In genomic region chr6:41734666-41735426, GRCh38 we compare ENCODE assay signal across 8 cellular contexts. TPM values are rescaled to one million over a fixed set of nuclear protein-coding genes. Genes with fewer than 3 reads are reported as not detected.
DNase-seq lines count a peak whose midpoint lies in the region; ATAC-seq and TF ChIP-seq lines count a peak whose summit lies in the region.

No MANE protein-coding gene starts in this region.

- H3F3A ChIP-seq in SK-N-SH (replicated peaks; ENCODE audit: insufficient read depth), result peaks cover 10% of the 10 kb centered on the region

- peak; percentile 39 for ATAC-seq in GM21528 (IDR thresholded peaks at IDR 0.05; ENCODE audit: low FRiP score, unreplicated experiment)
- ATAC-seq in omental fat pad (ENCODE audit: low FRiP score), result peak; percentile 70

- no peaks in the 10 kb centered on the region for H3K9me3 Mint-ChIP-seq in activated naive CD8-positive, alpha-beta T cell treated with anti-CD3 and anti-CD28 coated beads for 36 hours
- peaks cover 5% of the 10 kb centered on the region for H3K9me3 Mint-ChIP-seq in glutamatergic neuron (ENCODE audit: unreplicated experiment)

- H2AFZ ChIP-seq in KMS-11 (ENCODE audit: low read depth) (peak overlapping the region; percentile 56), SK-N-SH (ENCODE audit: low read depth) (no peak overlapping the region; the same call in 1 of the 2 replicates)

- DNase-seq in DMS153 (lab: John Stamatoyannopoulos, UW) (peak; percentile 31), SK-N-SH (peak; percentile 87), glutamatergic neuron (peak; percentile 50), omental fat pad (ENCODE audit: low spot score) (peak; percentile 52)
- peak; percentile 66 for DNase-seq in activated naive CD8-positive, alpha-beta T cell treated with anti-CD3 and anti-CD28 coated beads for 36 hours

- H3K36me3 Mint-ChIP-seq in activated naive CD8-positive, alpha-beta T cell treated with anti-CD3 and anti-CD28 coated beads for 36 hours, result no peaks in the 10 kb centered on the region
- H3K36me3 Mint-ChIP-seq in glutamatergic neuron (ENCODE audit: unreplicated experiment), result no peaks in the 10 kb centered on the region

- H3K79me2 ChIP-seq in KMS-11 (ENCODE audit: insufficient read depth, low read depth), result peaks cover 18% of the 10 kb centered on the region; the same call in 1 of the 2 replicates
- H3K79me2 ChIP-seq in SK-N-SH (ENCODE audit: insufficient read depth), result peaks cover 33% of the 10 kb centered on the region

- no peaks in the 10 kb centered on the region for H3K36me3 ChIP-seq in KMS-11 (ENCODE audit: insufficient read depth)
- no peaks in the 10 kb centered on the region for H3K36me3 ChIP-seq in SK-N-SH (replicated peaks in 1 of 2; ENCODE audit: control insufficient read depth in 1 of 2, insufficient read depth in 2 of 2, low read length in 1 of 2)

- H3K9ac ChIP-seq in KMS-11 (peak overlapping the region; percentile 66), SK-N-SH (peak overlapping the region; percentile 58)

- H3K9me3 ChIP-seq in SK-N-SH, result no peaks in the 10 kb centered on the region

- no peaks in the 10 kb centered on the region for H3K27me3 Mint-ChIP-seq in activated naive CD8-positive, alpha-beta T cell treated with anti-CD3 and anti-CD28 coated beads for 36 hours
- H3K27me3 Mint-ChIP-seq in glutamatergic neuron (ENCODE audit: unreplicated experiment), result peaks cover 3% of the 10 kb centered on the region

- H4K20me1 ChIP-seq in KMS-11 (ENCODE audit: insufficient read depth), result no peaks in the 10 kb centered on the region
- H4K20me1 ChIP-seq in SK-N-SH (ENCODE audit: insufficient read depth), result no peaks in the 10 kb centered on the region

- POLR2A ChIA-PET in SK-N-SH (lab: Yijun Ruan, JAX), result interaction anchor here (0.7 to 3.6 kb wide), 7 partner anchors 19 to 718 kb away, joined by 3 to 23 read pairs (median 6); partner anchors contain the start of gene TOMM6

- TF ChIP-seq CTCF in KMS-11 (conservative IDR thresholded peaks at IDR 0.05; ENCODE audit: low read depth, low read length) (no peak), SK-N-SH (IDR thresholded peaks at IDR 0.05) (no peak), glutamatergic neuron (IDR thresholded peaks at IDR 0.05; ENCODE audit: partially characterized antibody, unreplicated experiment) (no peak), omental fat pad (IDR thresholded peaks at IDR 0.05) (no peak)

- H3K4me2 ChIP-seq in KMS-11 (peak overlapping the region; percentile 42), SK-N-SH (peak overlapping the region; percentile 93; the same call in 1 of the 2 replicates)

- peaks cover 23% of the 10 kb centered on the region for H3K4me1 Mint-ChIP-seq in activated naive CD8-positive, alpha-beta T cell treated with anti-CD3 and anti-CD28 coated beads for 36 hours
- peaks cover 4% of the 10 kb centered on the region for H3K4me1 Mint-ChIP-seq in glutamatergic neuron (ENCODE audit: low read depth, unreplicated experiment)

- no peaks in the 10 kb centered on the region for H3K9me2 ChIP-seq in SK-N-SH

- no peak for TF ChIP-seq RAD21 in SK-N-SH (IDR thresholded peaks at IDR 0.05; ENCODE audit: low read length)

- WGBS in SK-N-SH (ENCODE audit: low lambda C conversion rate), result under 1% methylated on average over 21 of the region's 76 CpGs

- H3K4me1 ChIP-seq in KMS-11 (ENCODE audit: low read depth, poor library complexity, severe bottlenecking) (peaks cover 34% of the 10 kb centered on the region), SK-N-SH (ENCODE audit: control insufficient read depth in 1 of 2, insufficient read depth in 2 of 2, low read depth in 1 of 2, low read length in 1 of 2) (peaks cover 32 to 40% of the 10 kb centered on the region in 2 experiments)

- H3K4me3 Mint-ChIP-seq in activated naive CD8-positive, alpha-beta T cell treated with anti-CD3 and anti-CD28 coated beads for 36 hours, result peak overlapping the region; percentile 71
- H3K4me3 Mint-ChIP-seq in glutamatergic neuron (ENCODE audit: unreplicated experiment), result no peak overlapping the region

- H3K27me3 ChIP-seq in KMS-11 (ENCODE audit: insufficient read depth, low read depth) (no peaks in the 10 kb centered on the region), SK-N-SH (ENCODE audit: insufficient read depth) (no peaks in the 10 kb centered on the region)

- H3K4me3 ChIP-seq in KMS-11 (IDR thresholded peaks at IDR 0.05; ENCODE audit: insufficient read depth, low read depth, low read length) (no peak overlapping the region), SK-N-SH (ENCODE audit: low read depth in 2 of 2, low read length in 1 of 2) (peak overlapping the region; percentile 71 to 72)

- CTCF ChIA-PET in SK-N-SH (lab: Yijun Ruan, JAX), result interaction anchor here (0.6 to 6.4 kb wide), 24 partner anchors 8 to 367 kb away, joined by 3 to 53 read pairs (median 4); partner anchors contain the start of genes PRICKLE4 and TOMM6

- no peak for TF ChIP-seq EP300 in SK-N-SH (IDR thresholded peaks at IDR 0.05; ENCODE audit: borderline replicate concordance in 1 of 2, low read depth in 1 of 2, low read length in 1 of 2)

- H3K27ac Mint-ChIP-seq in activated naive CD8-positive, alpha-beta T cell treated with anti-CD3 and anti-CD28 coated beads for 36 hours, result peak overlapping the region; percentile 68
- H3K27ac Mint-ChIP-seq in glutamatergic neuron (ENCODE audit: unreplicated experiment), result no peak overlapping the region

- H3K27ac ChIP-seq in KMS-11 (peak overlapping the region; percentile 39), SK-N-SH (ENCODE audit: low read depth in 2 of 2, low read length in 1 of 2) (peak overlapping the region; percentile 81 to 96; a peak in 3 of 4 replicates), temporal lobe (ENCODE audit: low read depth, low read length) (peak overlapping the region; percentile 98)

TF ChIP-seq in SK-N-SH, 30 proteins besides CTCF, POLR2A, EP300 and RAD21:
- no peak for TF ChIP-seq IRF3 (IDR thresholded peaks at IDR 0.05; ENCODE audit: low read depth, low read length)
- TF ChIP-seq TCF12 (IDR thresholded peaks at IDR 0.05), result no peak
- peak; percentile 22; the same call in 1 of the 2 replicates for TF ChIP-seq POLR2AphosphoS5 (IDR thresholded peaks at IDR 0.05; ENCODE audit: low read depth, low read length)
- TF ChIP-seq SIN3A (IDR thresholded peaks at IDR 0.05; ENCODE audit: borderline replicate concordance, low read depth, low read length), result 0 out of 2 replicates have a peak, but pooled peaks have one; percentile 22
TF ChIP-seq in SK-N-SH: peak in this region for 2.

RNA-seq across cellular contexts. Expression of gene TFEB, which starts 0.6 kb away (rescaled TPM):
- polyA plus RNA-seq in SK-N-SH (2012; rRNA removed), result 6.2 and 6.7 TPM in 2 replicates
- 2.8 and 4.4 TPM in 2 replicates for polyA plus RNA-seq in SK-N-SH (2012; cell fraction: cytosol; rRNA removed)
- 15.1 and 17.2 TPM in 2 replicates for polyA plus RNA-seq in SK-N-SH (2012; cell fraction: nucleus; rRNA removed)
- total RNA-seq in activated naive CD8-positive, alpha-beta T cell treated with anti-CD3 and anti-CD28 coated beads for 36 hours, result 10 to 100 TPM in 1 of 2 experiments, 1 to 10 TPM in 1; 9.3 to 11.5 TPM
- total RNA-seq in glutamatergic neuron (ENCODE audit: unreplicated experiment) (3.1 TPM), omental fat pad (10 to 100 TPM in 3 of 4 donors, 1 to 10 TPM in 1; 7.1 to 24.4 (median 14.5) TPM), temporal lobe (2.7 TPM)

RNA-seq across cellular contexts. Expression of gene PGC, which starts 12.4 kb away (rescaled TPM):
- not detected in 2 replicates for polyA plus RNA-seq in SK-N-SH (2012; rRNA removed)
- not detected in 2 replicates for polyA plus RNA-seq in SK-N-SH (2012; cell fraction: cytosol; rRNA removed)
- not detected in 2 replicates for polyA plus RNA-seq in SK-N-SH (2012; cell fraction: nucleus; rRNA removed)
- not detected for total RNA-seq in activated naive CD8-positive, alpha-beta T cell treated with anti-CD3 and anti-CD28 coated beads for 36 hours
- total RNA-seq in glutamatergic neuron (ENCODE audit: unreplicated experiment) (not detected), omental fat pad (not detected), temporal lobe (0.49 TPM)

RNA-seq across cellular contexts. Expression of gene FRS3, which starts 44.9 kb away (rescaled TPM):
- polyA plus RNA-seq in SK-N-SH (2012; rRNA removed), result 7.5 and 8.6 TPM in 2 replicates
- 5.0 and 6.0 TPM in 2 replicates for polyA plus RNA-seq in SK-N-SH (2012; cell fraction: cytosol; rRNA removed)
- polyA plus RNA-seq in SK-N-SH (2012; cell fraction: nucleus; rRNA removed), result 20.0 and 30.2 TPM in 2 replicates
- total RNA-seq in activated naive CD8-positive, alpha-beta T cell treated with anti-CD3 and anti-CD28 coated beads for 36 hours, result 1 to 10 TPM; 3.1 to 5.2 TPM
- total RNA-seq in glutamatergic neuron (ENCODE audit: unreplicated experiment) (17.8 TPM), omental fat pad (1 to 10 TPM; 1.2 to 5.5 (median 2.4) TPM), temporal lobe (10.3 TPM)

RNA-seq across cellular contexts. Expression of gene PRICKLE4, which starts 45.7 kb away (rescaled TPM):
- polyA plus RNA-seq in SK-N-SH (2012; rRNA removed), result 3.9 and 5.0 TPM in 2 replicates
- 0.46 and 0.96 TPM in 2 replicates for polyA plus RNA-seq in SK-N-SH (2012; cell fraction: cytosol; rRNA removed)
- 57.9 and 78.4 TPM in 2 replicates for polyA plus RNA-seq in SK-N-SH (2012; cell fraction: nucleus; rRNA removed)
- total RNA-seq in activated naive CD8-positive, alpha-beta T cell treated with anti-CD3 and anti-CD28 coated beads for 36 hours, result not detected
- total RNA-seq in glutamatergic neuron (ENCODE audit: unreplicated experiment), result 2.3 TPM
- 10 to 100 TPM in 1 of 4 donors, 1 to 10 TPM in 3; 1.6 to 11.7 (median 8.6) TPM for total RNA-seq in omental fat pad
- total RNA-seq in temporal lobe, result 0.49 TPM

RNA-seq across cellular contexts. Expression of gene TOMM6, which starts 52.6 kb away (rescaled TPM):
- polyA plus RNA-seq in SK-N-SH (2012; rRNA removed), result 493 and 565 TPM in 2 replicates
- 608 and 661 TPM in 2 replicates for polyA plus RNA-seq in SK-N-SH (2012; cell fraction: cytosol; rRNA removed)
- polyA plus RNA-seq in SK-N-SH (2012; cell fraction: nucleus; rRNA removed), result 171 and 252 TPM in 2 replicates
- 100 to 1,000 TPM; 423 to 429 TPM for total RNA-seq in activated naive CD8-positive, alpha-beta T cell treated with anti-CD3 and anti-CD28 coated beads for 36 hours
- total RNA-seq in glutamatergic neuron (ENCODE audit: unreplicated experiment), result 111 TPM
- 100 to 1,000 TPM in 3 of 4 donors, 10 to 100 TPM in 1; 76.9 to 146 (median 118) TPM for total RNA-seq in omental fat pad
- 32.2 TPM for total RNA-seq in temporal lobe

Comparison
In these comparisons a context has a peak if more than half of its experiments do, and no peak if none do; other contexts are left out.
1. DNase-seq: peak in every context shown above with its lines; median percentile 87 in SK-N-SH; 66 in activated naive CD8-positive, alpha-beta T cell treated with anti-CD3 and anti-CD28 coated beads for 36 hours; 52 in omental fat pad; 50 in glutamatergic neuron; 31 in DMS153.
2. H3K27ac ChIP-seq: peak in every context shown above with its lines; median percentile 98 in temporal lobe; 88 in SK-N-SH; 39 in KMS-11.